Comparison of ENCODE assay signal across 9 cellular contexts in genomic region chr16:27258241-27258734, GRCh38. TPM values are rescaled to one million over a fixed set of nuclear protein-coding genes. Genes with fewer than 3 reads are reported as not detected.
A peak's percentile ranks its signal among the peaks of the same experiment; 100 is the strongest.
DNase-seq lines count a peak whose midpoint lies in the region; ATAC-seq, FAIRE-seq and TF ChIP-seq lines count a peak whose summit lies in the region.
"Had no signal": no experiment of that assay in that cellular context is flagged by ENCODE, and none has a peak within 500 bp of the region (broad histone marks: within the 10 kb centered on the region; RNA-seq: fewer than 3 reads in every experiment).

No MANE protein-coding gene starts in this region.

- FAIRE-seq in frontal cortex (lab: Jason Lieb, UNC): no peak

- peaks cover 17% of the 10 kb centered on the region for H3K4me1 Mint-ChIP-seq in progenitor cell of endocrine pancreas (ENCODE audit: low read depth)
- peaks cover 10% of the 10 kb centered on the region for H3K4me1 Mint-ChIP-seq in type B pancreatic cell (ENCODE audit: unreplicated experiment)

- no peak overlapping the region for H3K4me3 ChIP-seq in AG10803 (ENCODE audit: low read length)
- H3K4me3 ChIP-seq in SJSA1: no peak overlapping the region
- H3K4me3 ChIP-seq in esophagus muscularis mucosa: no peak overlapping the region

- DNase-seq in AG10803 (ENCODE audit: low read depth) (peak; percentile 37), SJSA1 (ENCODE audit: low read depth in 1 of 2, low spot score in 2 of 2) (peak in 1 of 2 experiments; percentile 33), esophagus muscularis mucosa (ENCODE audit: extremely low spot score) (peak; percentile 66), progenitor cell of endocrine pancreas (ENCODE audit: low spot score, unreplicated experiment) (no peak), DMS79 (lab: John Stamatoyannopoulos, UW) (no peak), frontal cortex (ENCODE audit: low spot score in 2 of 2) (no peak), type B pancreatic cell (ENCODE audit: extremely low spot score, unreplicated experiment) (no peak)
- DNase-seq: activated CD8-positive, alpha-beta memory T cell treated with anti-CD3 and anti-CD28 coated beads, Interleukin-2, amount 50 U/mL, for 48 hours had no signal

- H3K36me3 ChIP-seq in SJSA1 (peaks cover 3% of the 10 kb centered on the region; the same call in 1 of the 2 replicates), esophagus muscularis mucosa (peaks cover 0 to 27% (median 7%) of the 10 kb centered on the region in 4 donors)

- intact Hi-C loops in esophagus muscularis mucosa (cut with DNase I): no loop called here

- no peak for TF ChIP-seq POLR2A in esophagus muscularis mucosa (IDR thresholded peaks at IDR 0.05; ENCODE audit: low read depth)

- TF ChIP-seq EP300 in esophagus muscularis mucosa (IDR thresholded peaks at IDR 0.05): peak; percentile 79

- peaks cover 25% of the 10 kb centered on the region for H3K4me1 ChIP-seq in SJSA1 (replicated peaks)
- peaks cover 28 to 88% (median 73%) of the 10 kb centered on the region in 4 donors for H3K4me1 ChIP-seq in esophagus muscularis mucosa

- H3K27me3 ChIP-seq in SJSA1 (replicated peaks): no peaks in the 10 kb centered on the region
- peaks cover 0 to 4% (median 0%) of the 10 kb centered on the region in 4 donors for H3K27me3 ChIP-seq in esophagus muscularis mucosa

- ATAC-seq in GM19324 (IDR thresholded peaks at IDR 0.05; ENCODE audit: low FRiP score, unreplicated experiment): no peak

- H3K27ac ChIP-seq in SJSA1 (peak overlapping the region; percentile 44), esophagus muscularis mucosa (replicated peaks in 1 of 4) (peak overlapping the region; percentile 84 to 86 (median 86))

- H3K9me3 ChIP-seq in SJSA1 (replicated peaks): no peaks in the 10 kb centered on the region
- H3K9me3 ChIP-seq in esophagus muscularis mucosa: no peaks in the 10 kb centered on the region

- H3K27me3 Mint-ChIP-seq in progenitor cell of endocrine pancreas (no peaks in the 10 kb centered on the region), type B pancreatic cell (no peaks in the 10 kb centered on the region)

- H3K4me3 Mint-ChIP-seq in progenitor cell of endocrine pancreas (ENCODE audit: low read depth) (no peak overlapping the region), type B pancreatic cell (no peak overlapping the region)

- H3K9me3 Mint-ChIP-seq in progenitor cell of endocrine pancreas (ENCODE audit: low read depth) (no peaks in the 10 kb centered on the region), type B pancreatic cell (no peaks in the 10 kb centered on the region)

- no peak for TF ChIP-seq CTCF in AG10803 (conservative IDR thresholded peaks at IDR 0.05; ENCODE audit: low read length)
- TF ChIP-seq CTCF in esophagus muscularis mucosa (IDR thresholded peaks at IDR 0.05): no peak
- no peak for TF ChIP-seq CTCF in progenitor cell of endocrine pancreas (IDR thresholded peaks at IDR 0.05; ENCODE audit: unreplicated experiment)
- no peak for TF ChIP-seq CTCF in type B pancreatic cell (conservative IDR thresholded peaks at IDR 0.05)

- H3K36me3 Mint-ChIP-seq in progenitor cell of endocrine pancreas (ENCODE audit: insufficient read depth) (peaks cover 6% of the 10 kb centered on the region), type B pancreatic cell (peaks cover 4% of the 10 kb centered on the region)

- H3K27ac Mint-ChIP-seq in progenitor cell of endocrine pancreas: peak overlapping the region; percentile 1
- H3K27ac Mint-ChIP-seq in type B pancreatic cell: no peak overlapping the region

- WGBS in esophagus muscularis mucosa: 63% methylated on average over 3 of the region's 3 CpGs

RNA-seq across cellular contexts. Expression of gene NSMCE1, which starts 10.3 kb away (rescaled TPM):
- total RNA-seq in SJSA1 (2014; rRNA removed; shearing (Covaris generic)): 62.6 and 92.1 TPM in 2 replicates
- total RNA-seq in esophagus muscularis mucosa: 10 to 100 TPM; 49.7 to 68.8 (median 64.0) TPM
- total RNA-seq in progenitor cell of endocrine pancreas: 26.2 and 27.1 TPM in 2 replicates
- total RNA-seq in frontal cortex: 35.1 TPM
- 27.1 and 33.3 TPM in 2 replicates for total RNA-seq in type B pancreatic cell (ENCODE audit: low replicate concordance)

RNA-seq across cellular contexts. Expression of gene KDM8, which starts 55.0 kb away (rescaled TPM):
- total RNA-seq in SJSA1 (2014; rRNA removed; shearing (Covaris generic)): 2.1 and 2.5 TPM in 2 replicates
- total RNA-seq in esophagus muscularis mucosa (1 to 10 TPM; 2.5 to 7.1 (median 3.7) TPM), progenitor cell of endocrine pancreas (12.5 and 14.4 TPM in 2 replicates), frontal cortex (3.3 TPM), type B pancreatic cell (ENCODE audit: low replicate concordance) (6.3 and 11.1 TPM in 2 replicates)

RNA-seq across cellular contexts. Expression of gene IL4R, which starts 55.5 kb away (rescaled TPM):
- 5.1 and 8.1 TPM in 2 replicates for total RNA-seq in SJSA1 (2014; rRNA removed; shearing (Covaris generic))
- 100 to 1,000 TPM in 3 of 4 donors, 10 to 100 TPM in 1; 72.7 to 167 (median 116) TPM for total RNA-seq in esophagus muscularis mucosa
- total RNA-seq in progenitor cell of endocrine pancreas: 23.4 and 23.6 TPM in 2 replicates
- total RNA-seq in frontal cortex: 1.6 TPM
- 12.3 and 22.1 TPM in 2 replicates for total RNA-seq in type B pancreatic cell (ENCODE audit: low replicate concordance)

Comparison
In these comparisons a context has a peak if more than half of its experiments do, and no peak if none do; other contexts are left out.
1. DNase-seq: peak in AG10803 (single experiment) and esophagus muscularis mucosa (single experiment); none in progenitor cell of endocrine pancreas (single experiment), DMS79 (single experiment), frontal cortex (0 of 2) and type B pancreatic cell (single experiment).